Comparison of ENCODE assay signal across 20 cellular contexts in genomic region chrX:105894721-105895120, GRCh38.
DNase-seq lines count a peak whose midpoint lies in the region; ATAC-seq, FAIRE-seq and TF ChIP-seq lines count a peak whose summit lies in the region.
"Had no signal": no experiment of that assay in that cellular context is flagged by ENCODE, and none has a peak within 500 bp of the region (broad histone marks: within the 10 kb centered on the region; RNA-seq: fewer than 3 reads in every experiment).

No MANE protein-coding gene starts in this region.

- H3K4me2 ChIP-seq in astrocyte (ENCODE audit: low read length) = no peak overlapping the region
- no peak overlapping the region for H3K4me2 ChIP-seq in fibroblast of lung (ENCODE audit: extremely low read depth, insufficient read depth, low read length)
- no peak overlapping the region for H3K4me2 ChIP-seq in Karpas-422 (ENCODE audit: low read depth, low read length, poor library complexity, severe bottlenecking)

- peaks cover 1% of the 10 kb centered on the region for H3K4me1 Mint-ChIP-seq in astrocyte (ENCODE audit: low read depth, unreplicated experiment)
- H3K4me1 Mint-ChIP-seq: CD4-positive, alpha-beta memory T cell had no signal

- H3K27ac ChIP-seq in astrocyte (ENCODE audit: low read depth, low read length) = no peak overlapping the region
- no peak overlapping the region for H3K27ac ChIP-seq in fibroblast of lung (ENCODE audit: insufficient read depth, low read length)
- no peak overlapping the region for H3K27ac ChIP-seq in Karpas-422 (ENCODE audit: low read length)
- no peak overlapping the region for H3K27ac ChIP-seq in right cardiac atrium (ENCODE audit: low read length)
- no peak overlapping the region for H3K27ac ChIP-seq in body of pancreas

- H2AFZ ChIP-seq in astrocyte (ENCODE audit: low read depth, low read length) = no peak overlapping the region
- no peak overlapping the region for H2AFZ ChIP-seq in fibroblast of lung (ENCODE audit: low read length)
- no peak overlapping the region for H2AFZ ChIP-seq in Karpas-422 (ENCODE audit: low read length)

- H3K27me3 ChIP-seq in astrocyte (ENCODE audit: insufficient read depth, low read length) (no peaks in the 10 kb centered on the region), fibroblast of lung (ENCODE audit: control insufficient read depth, insufficient read depth, low read length) (no peaks in the 10 kb centered on the region), Karpas-422 (ENCODE audit: low read length) (no peaks in the 10 kb centered on the region), right cardiac atrium (ENCODE audit: control insufficient read depth, insufficient read depth) (no peaks in the 10 kb centered on the region), body of pancreas (no peaks in the 10 kb centered on the region)

- H3K36me3 Mint-ChIP-seq in astrocyte (ENCODE audit: low read depth, unreplicated experiment) = no peaks in the 10 kb centered on the region
- H3K36me3 Mint-ChIP-seq: CD4-positive, alpha-beta memory T cell had no signal

- ATAC-seq in HG02610 (IDR thresholded peaks at IDR 0.05; ENCODE audit: unreplicated experiment) (no peak), right cardiac atrium (no peak), body of pancreas (no peak)

- peak; percentile 93 for FAIRE-seq in astrocyte (lab: Jason Lieb, UNC)
- FAIRE-seq: GM12891, GM18507, H54 had no signal

- H3K79me2 ChIP-seq in astrocyte (ENCODE audit: insufficient read depth, low read length) (no peaks in the 10 kb centered on the region), fibroblast of lung (ENCODE audit: control insufficient read depth, insufficient read depth, low read length) (no peaks in the 10 kb centered on the region), Karpas-422 (ENCODE audit: low read length) (no peaks in the 10 kb centered on the region)

- no peak overlapping the region for H3K4me3 Mint-ChIP-seq in astrocyte (ENCODE audit: unreplicated experiment)
- H3K4me3 Mint-ChIP-seq: CD4-positive, alpha-beta memory T cell; HFFc6 had no signal

- DNase-seq in astrocyte (ENCODE audit: low read depth) (no peak), fibroblast of lung (ENCODE audit: low read depth in 2 of 2) (peak; percentile 5 to 15), iris pigment epithelial cell (ENCODE audit: low read depth) (peak; percentile 55), Karpas-422 (no peak), right cardiac atrium (no peak), body of pancreas (no peak)
- DNase-seq: C1 segment of cervical spinal cord; Calu3; CD4-positive, alpha-beta memory T cell; COR-L47; DMS53; DMS79 treated with DMSO at 0.1 percent for 48 hours; GF-D8; GOT3; HFFc6 had no signal

- no peak overlapping the region for H3K27ac Mint-ChIP-seq in astrocyte (ENCODE audit: unreplicated experiment)
- H3K27ac Mint-ChIP-seq: CD4-positive, alpha-beta memory T cell; HFFc6 had no signal

- H3K9me3 ChIP-seq in astrocyte (ENCODE audit: insufficient read depth, low read depth, low read length) (no peaks in the 10 kb centered on the region), fibroblast of lung (ENCODE audit: control insufficient read depth, insufficient read depth, low read depth, low read length) (no peaks in the 10 kb centered on the region), Karpas-422 (ENCODE audit: low read length) (no peaks in the 10 kb centered on the region), right cardiac atrium (ENCODE audit: control insufficient read depth, low read length) (no peaks in the 10 kb centered on the region), body of pancreas (no peaks in the 10 kb centered on the region)
- H3K9me3 ChIP-seq: HAP-1 had no signal

- H3K27me3 Mint-ChIP-seq in astrocyte (ENCODE audit: low read depth, unreplicated experiment) = no peaks in the 10 kb centered on the region
- H3K27me3 Mint-ChIP-seq: CD4-positive, alpha-beta memory T cell had no signal

- no peak overlapping the region for H3K9ac ChIP-seq in astrocyte (ENCODE audit: low read length)
- H3K9ac ChIP-seq in fibroblast of lung (ENCODE audit: insufficient read depth, low read length) = no peak overlapping the region
- H3K9ac ChIP-seq in Karpas-422 (ENCODE audit: low read length) = no peak overlapping the region

- intact Hi-C loops in right cardiac atrium (cut with DNase I) = no loop called here
- intact Hi-C loops in body of pancreas (cut with DNase I) = no loop called here

- H3K36me3 ChIP-seq in astrocyte (ENCODE audit: insufficient read depth, low read length) (no peaks in the 10 kb centered on the region), fibroblast of lung (ENCODE audit: control insufficient read depth, insufficient read depth, low read length) (no peaks in the 10 kb centered on the region), Karpas-422 (ENCODE audit: insufficient read depth, low read length) (no peaks in the 10 kb centered on the region), body of pancreas (replicated peaks in 1 of 2; ENCODE audit: insufficient read depth in 1 of 2, low read depth in 2 of 2) (no peaks in the 10 kb centered on the region)
- H3K36me3 ChIP-seq: HAP-1 had no signal

- H4K20me1 ChIP-seq in astrocyte (ENCODE audit: insufficient read depth, low read length) (no peaks in the 10 kb centered on the region), fibroblast of lung (ENCODE audit: control insufficient read depth, extremely low read depth, insufficient read depth, low read length) (no peaks in the 10 kb centered on the region), Karpas-422 (ENCODE audit: insufficient read depth, low read depth, low read length) (no peaks in the 10 kb centered on the region)

- no peaks in the 10 kb centered on the region for H3K9me3 Mint-ChIP-seq in astrocyte (ENCODE audit: unreplicated experiment)
- H3K9me3 Mint-ChIP-seq: HFFc6 had no signal

- H3K4me3 ChIP-seq in astrocyte (ENCODE audit: insufficient read depth, low read depth, low read length) = no peak overlapping the region
- no peak overlapping the region for H3K4me3 ChIP-seq in fibroblast of lung (replicated peaks in 1 of 4; ENCODE audit: control extremely low read depth in 1 of 4, insufficient read depth in 1 of 4, low read depth in 3 of 4, low read length in 4 of 4)
- no peak overlapping the region for H3K4me3 ChIP-seq in Karpas-422 (ENCODE audit: low read length)
- H3K4me3 ChIP-seq in right cardiac atrium (ENCODE audit: low read length) = no peak overlapping the region
- no peak overlapping the region for H3K4me3 ChIP-seq in body of pancreas
- H3K4me3 ChIP-seq: HAP-1 had no signal

- TF ChIP-seq CTCF in astrocyte (IDR thresholded peaks at IDR 0.05; ENCODE audit: insufficient read depth, low read depth, low read length) = no peak
- TF ChIP-seq CTCF in fibroblast of lung (conservative IDR thresholded peaks at IDR 0.05 in 1 of 2, IDR thresholded peaks at IDR 0.05 in 1 of 2; ENCODE audit: low read depth in 1 of 2, low read length in 2 of 2) = no peak
- no peak for TF ChIP-seq CTCF in body of pancreas (IDR thresholded peaks at IDR 0.05)

- H3K4me1 ChIP-seq in astrocyte (ENCODE audit: insufficient read depth, low read length) = no peaks in the 10 kb centered on the region
- no peaks in the 10 kb centered on the region for H3K4me1 ChIP-seq in fibroblast of lung (ENCODE audit: control insufficient read depth, extremely low read depth, insufficient read depth, low read length)
- no peaks in the 10 kb centered on the region for H3K4me1 ChIP-seq in Karpas-422 (ENCODE audit: low read length)
- no peaks in the 10 kb centered on the region for H3K4me1 ChIP-seq in right cardiac atrium (ENCODE audit: control insufficient read depth, insufficient read depth, low read length)
- H3K4me1 ChIP-seq in body of pancreas = no peaks in the 10 kb centered on the region
- H3K4me1 ChIP-seq: HAP-1 had no signal

- H3K9me2 ChIP-seq in Karpas-422 (replicated peaks; ENCODE audit: insufficient read depth, low read length) = no peaks in the 10 kb centered on the region

- TF ChIP-seq POLR2A in body of pancreas (IDR thresholded peaks at IDR 0.05) = no peak

Comparison
In these comparisons a context has a peak if more than half of its experiments do, and no peak if none do; other contexts are left out.
1. DNase-seq: peak in fibroblast of lung (2 of 2) and iris pigment epithelial cell (single experiment); none in astrocyte (single experiment), Karpas-422 (single experiment), right cardiac atrium (0 of 3) and body of pancreas (0 of 4).